1 cellular context compared by ENCODE assay signal in genomic region chr7:122311719-122312118, GRCh38.
TF ChIP-seq lines count a peak whose summit lies in the region.

No MANE protein-coding gene starts in this region.

TF ChIP-seq in GM12878, 131 proteins besides CTCF, POLR2A, EP300 and RAD21:
- TF ChIP-seq BCLAF1 (IDR thresholded peaks at IDR 0.05) (no peak), ZNF217 (IDR thresholded peaks at IDR 0.05) (no peak), DPF2 (IDR thresholded peaks at IDR 0.05) (no peak), RELA (IDR thresholded peaks at IDR 0.05; ENCODE audit: borderline replicate concordance, partially characterized antibody) (no peak), ATF3 (IDR thresholded peaks at IDR 0.05; ENCODE audit: borderline replicate concordance, extremely low read depth, low read depth, low read length) (no peak), RUNX3 (IDR thresholded peaks at IDR 0.05; ENCODE audit: low read length) (no peak), SKIL (IDR thresholded peaks at IDR 0.05; ENCODE audit: low read depth, poor library complexity, severe bottlenecking) (no peak), SUZ12 (IDR thresholded peaks at IDR 0.05; ENCODE audit: unreplicated experiment) (peak; percentile 76)
TF ChIP-seq in GM12878: peak in this region for 1.
